ENCODE assay signal across 1 cellular context in genomic region chr17:49407981-49408501, GRCh38.
A peak's percentile ranks its signal among the peaks of the same experiment; 100 is the strongest.
TF ChIP-seq lines count a peak whose summit lies in the region.

No MANE protein-coding gene starts in this region.

TF ChIP-seq in HepG2, 621 proteins besides CTCF, POLR2A, EP300 and RAD21 (continued from another document and continues in another):
- TF ChIP-seq AHDC1 (CRISPR knock-in tag; IDR thresholded peaks at IDR 0.05; ENCODE audit: borderline replicate concordance) (0 out of 2 replicates have a peak, but pooled peaks have one; percentile 36), MYPOP (CRISPR knock-in tag; IDR thresholded peaks at IDR 0.05) (no peak), LBX2 (CRISPR knock-in tag; IDR thresholded peaks at IDR 0.05; ENCODE audit: borderline replicate concordance) (no peak), ZNF441 (CRISPR knock-in tag; IDR thresholded peaks at IDR 0.05; ENCODE audit: borderline replicate concordance) (no peak), HNF1B (CRISPR knock-in tag; IDR thresholded peaks at IDR 0.05) (peak; percentile 80), GZF1 (CRISPR knock-in tag; IDR thresholded peaks at IDR 0.05) (peak; percentile 65; the same call in 1 of the 2 replicates), THYN1 (CRISPR knock-in tag; IDR thresholded peaks at IDR 0.05; ENCODE audit: borderline replicate concordance, low read depth) (no peak), E2F2 (CRISPR knock-in tag; IDR thresholded peaks at IDR 0.05; ENCODE audit: borderline replicate concordance) (no peak), PRDM10 (CRISPR knock-in tag; IDR thresholded peaks at IDR 0.05; ENCODE audit: low read depth) (0 out of 2 replicates have a peak, but pooled peaks have one; percentile 51), FOXA1 (IDR thresholded peaks at IDR 0.05) (no peak), FOXA1 (CRISPR knock-in tag; IDR thresholded peaks at IDR 0.05) (peak; percentile 95), ZSCAN21 (CRISPR knock-in tag; IDR thresholded peaks at IDR 0.05; ENCODE audit: borderline replicate concordance) (no peak), ZMAT5 (CRISPR knock-in tag; IDR thresholded peaks at IDR 0.05; ENCODE audit: borderline replicate concordance, low read depth) (no peak), HMG20A (CRISPR knock-in tag; IDR thresholded peaks at IDR 0.05; ENCODE audit: borderline replicate concordance) (no peak), KAT8 (CRISPR knock-in tag; IDR thresholded peaks at IDR 0.05) (peak; percentile 53; the same call in 1 of the 2 replicates), NR3C1 (CRISPR knock-in tag; IDR thresholded peaks at IDR 0.05) (no peak), WIZ (CRISPR knock-in tag; IDR thresholded peaks at IDR 0.05) (no peak), GATA4 (IDR thresholded peaks at IDR 0.05; ENCODE audit: borderline replicate concordance, low read depth) (no peak), CREBL2 (CRISPR knock-in tag; IDR thresholded peaks at IDR 0.05; ENCODE audit: borderline replicate concordance) (no peak), ZNF512 (CRISPR knock-in tag; IDR thresholded peaks at IDR 0.05) (0 out of 2 replicates have a peak, but pooled peaks have one; percentile 50), SP4 (CRISPR knock-in tag; IDR thresholded peaks at IDR 0.05) (no peak), ZNF704 (CRISPR knock-in tag; IDR thresholded peaks at IDR 0.05; ENCODE audit: borderline replicate concordance) (no peak), NFRKB (IDR thresholded peaks at IDR 0.05) (no peak), ARID5B (CRISPR knock-in tag; IDR thresholded peaks at IDR 0.05) (peak; percentile 72), ZNF335 (CRISPR knock-in tag; IDR thresholded peaks at IDR 0.05) (no peak), NFATC3 (CRISPR knock-in tag; IDR thresholded peaks at IDR 0.05) (no peak), HMG20B (CRISPR knock-in tag; conservative IDR thresholded peaks at IDR 0.05) (no peak), ATM (IDR thresholded peaks at IDR 0.05; ENCODE audit: borderline replicate concordance) (no peak)
